9 cellular contexts compared by ENCODE assay signal in the genomic region with DNA sequence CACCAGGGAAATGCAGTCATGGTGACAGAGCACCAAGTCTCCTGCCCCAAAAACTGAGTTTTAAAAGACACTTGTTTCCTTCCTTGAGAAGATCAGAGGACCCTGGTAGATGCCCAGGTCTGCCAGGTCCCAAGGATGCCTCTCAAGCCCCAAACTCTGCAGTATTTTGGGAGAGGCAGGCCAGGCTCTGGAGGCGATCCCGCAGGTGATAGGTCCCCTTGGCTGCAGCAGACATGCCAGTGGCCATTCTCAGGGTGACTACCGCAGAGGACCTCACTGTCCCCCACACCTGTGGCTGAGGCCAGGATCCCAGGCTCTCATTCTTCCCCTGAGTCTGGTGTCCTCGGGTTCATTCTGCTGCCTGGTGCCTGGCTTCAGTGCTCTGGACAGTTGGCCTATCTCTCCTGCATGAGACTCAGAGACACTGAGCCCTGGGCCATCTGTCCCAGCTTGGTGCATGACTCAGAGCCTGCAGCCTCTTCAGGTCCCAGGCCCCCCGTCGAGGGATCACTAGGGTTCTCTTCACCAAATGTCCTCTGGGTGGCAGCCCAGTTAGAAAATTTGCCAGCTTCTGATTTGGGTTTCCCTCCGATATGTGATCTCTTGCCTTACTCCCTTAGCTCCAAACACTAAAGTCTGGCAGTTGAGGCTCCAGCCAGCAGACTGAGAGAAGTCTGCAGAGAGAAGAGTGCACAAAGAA. TPM values are rescaled to one million over a fixed set of nuclear protein-coding genes. Genes with fewer than 3 reads are reported as not detected.
DNase-seq lines count a peak whose midpoint lies in the region; ATAC-seq and TF ChIP-seq lines count a peak whose summit lies in the region.
"Had no signal": no experiment of that assay in that cellular context is flagged by ENCODE, and none has a peak within 500 bp of the region (broad histone marks: within the 10 kb centered on the region; RNA-seq: fewer than 3 reads in every experiment).

No MANE protein-coding gene starts in this region.

- WGBS in endodermal cell (ENCODE audit: insufficient coverage in 1 of 2, insufficient read length in 1 of 2), 2 experiments = 71 to 87% methylated on average over 4 to 7 of the region's 7 CpGs
- WGBS in smooth muscle cell (ENCODE audit: low lambda C conversion rate) = 55% methylated on average over 7 of the region's 7 CpGs

- H3K36me3 Mint-ChIP-seq in endodermal cell (ENCODE audit: low read depth) = no peaks in the 10 kb centered on the region
- peaks cover 2% of the 10 kb centered on the region for H3K36me3 Mint-ChIP-seq in T-helper 17 cell (ENCODE audit: low read depth)

- no peaks in the 10 kb centered on the region for H3K79me2 ChIP-seq in smooth muscle cell (ENCODE audit: low read depth)

- H3K36me3 ChIP-seq in endodermal cell (ENCODE audit: control insufficient read depth, insufficient read depth, low read length) (no peaks in the 10 kb centered on the region), smooth muscle cell (ENCODE audit: low read depth) (no peaks in the 10 kb centered on the region)

- DNase-seq in SHP77 (lab: John Stamatoyannopoulos, UW) (peak; percentile 9 to 39), SHP77 treated with DMSO at 0.1 percent for 48 hours (lab: John Stamatoyannopoulos, UW) (no peak), NCI-H69 (lab: John Stamatoyannopoulos, UW) (peak; percentile 63), endodermal cell (no peak), smooth muscle cell (lab: John Stamatoyannopoulos, UW; ENCODE audit: unreplicated experiment) (peak; percentile 44), T-helper 17 cell (no peak), germinal center (ENCODE audit: low spot score) (no peak)
- DNase-seq: AML-193 had no signal

- H3K27me3 Mint-ChIP-seq in endodermal cell (ENCODE audit: insufficient read depth) (no peaks in the 10 kb centered on the region), T-helper 17 cell (peaks cover 5% of the 10 kb centered on the region)

- H3K9ac ChIP-seq in endodermal cell (ENCODE audit: extremely low read depth, low read length, poor library complexity, severe bottlenecking) = no peak overlapping the region
- no peak overlapping the region for H3K9ac ChIP-seq in smooth muscle cell (ENCODE audit: low read depth)

- no peak overlapping the region for H2AFZ ChIP-seq in smooth muscle cell (ENCODE audit: low read depth)

- H3K27me3 ChIP-seq in endodermal cell (ENCODE audit: control insufficient read depth, insufficient read depth, low read length, poor library complexity, severe bottlenecking) = no peaks in the 10 kb centered on the region
- H3K27me3 ChIP-seq in smooth muscle cell (ENCODE audit: low read depth) = no peaks in the 10 kb centered on the region

- no peaks in the 10 kb centered on the region for H3K9me3 ChIP-seq in endodermal cell (ENCODE audit: control insufficient read depth, low read length)
- no peaks in the 10 kb centered on the region for H3K9me3 ChIP-seq in smooth muscle cell (replicated peaks; ENCODE audit: low read depth)
- no peaks in the 10 kb centered on the region for H3K9me3 ChIP-seq in T-helper 17 cell (ENCODE audit: control insufficient read depth, low read length, poor library complexity, severe bottlenecking)

- ATAC-seq in T-helper 17 cell (no peak), GM21367 (IDR thresholded peaks at IDR 0.05; ENCODE audit: unreplicated experiment) (no peak)

- TF ChIP-seq CTCF in endodermal cell (conservative IDR thresholded peaks at IDR 0.05) = peak; percentile 51
- TF ChIP-seq CTCF in smooth muscle cell (IDR thresholded peaks at IDR 0.05; ENCODE audit: borderline replicate concordance, insufficient read depth, poor library complexity, severe bottlenecking) = peak; percentile 40

- H3K4me3 Mint-ChIP-seq in endodermal cell = no peak overlapping the region
- H3K4me3 Mint-ChIP-seq in T-helper 17 cell = no peak overlapping the region

- H3K4me1 Mint-ChIP-seq in endodermal cell (no peaks in the 10 kb centered on the region), T-helper 17 cell (peaks cover 16% of the 10 kb centered on the region)

- H3K27ac Mint-ChIP-seq in endodermal cell = no peak overlapping the region
- H3K27ac Mint-ChIP-seq in T-helper 17 cell = no peak overlapping the region

- no peaks in the 10 kb centered on the region for H3K9me3 Mint-ChIP-seq in endodermal cell

- no peaks in the 10 kb centered on the region for H3F3A ChIP-seq in smooth muscle cell (ENCODE audit: low read depth)

- H3K4me1 ChIP-seq in endodermal cell (ENCODE audit: control insufficient read depth, insufficient read depth, low read length) (no peaks in the 10 kb centered on the region), smooth muscle cell (ENCODE audit: low read depth) (no peaks in the 10 kb centered on the region)

- H3K4me3 ChIP-seq in endodermal cell (ENCODE audit: low read length) (no peak overlapping the region), smooth muscle cell (no peak overlapping the region)

- no peaks in the 10 kb centered on the region for H4K20me1 ChIP-seq in smooth muscle cell (ENCODE audit: low read depth)

- H3K27ac ChIP-seq in endodermal cell (ENCODE audit: low read depth, low read length) (no peak overlapping the region), smooth muscle cell (ENCODE audit: low read depth) (no peak overlapping the region)

- no peak overlapping the region for H3K4me2 ChIP-seq in smooth muscle cell

RNA-seq across cellular contexts. Expression of a gene that starts 59.7 kb away (rescaled TPM):
- 10 to 100 TPM in 1 of 2 donors, 1 to 10 TPM in 1; 7.2 to 12.8 TPM for total RNA-seq in endodermal cell
- polyA plus RNA-seq in endodermal cell (2013, experiment 1 of 2) = 10.0 TPM
- 10.1 TPM for polyA plus RNA-seq in endodermal cell (2013, experiment 2 of 2)
- 7.8 and 18.5 TPM in 2 replicates for total RNA-seq in smooth muscle cell
- polyA plus RNA-seq in smooth muscle cell = 4.7 and 7.3 TPM in 2 replicates
- 1 to 10 TPM; 2.0 to 2.5 TPM for total RNA-seq in T-helper 17 cell

Comparison
In these comparisons a context has a peak if more than half of its experiments do, and no peak if none do; other contexts are left out.
1. DNase-seq: peak in SHP77 (2 of 2), NCI-H69 (single experiment) and smooth muscle cell (single experiment); none in SHP77 treated with DMSO at 0.1 percent for 48 hours (single experiment), endodermal cell (single experiment), T-helper 17 cell (0 of 3) and germinal center (single experiment).